ENCODE assay signal across 26 cellular contexts in genomic region chr6:9233686-9234085, GRCh38.
DNase-seq lines count a peak whose midpoint lies in the region; ATAC-seq and TF ChIP-seq lines count a peak whose summit lies in the region.
"Had no signal": no experiment of that assay in that cellular context is flagged by ENCODE, and none has a peak within 500 bp of the region (broad histone marks: within the 10 kb centered on the region; RNA-seq: fewer than 3 reads in every experiment).

No MANE protein-coding gene starts in this region.

- no TSS peak for BruUV-seq in A673 (replicated peaks; lab: Mats Ljungman, UMichigan)

- DNase-seq in A673 (ENCODE audit: low spot score): peak; percentile 61
- peak; percentile 47 for DNase-seq in DMS114 treated with DMSO at 0.1 percent for 48 hours (lab: John Stamatoyannopoulos, UW; ENCODE audit: unreplicated experiment)
- peak; percentile 35 for DNase-seq in RPMI7951 (ENCODE audit: low read depth)
- peak; percentile 21 to 67 for DNase-seq in foreskin fibroblast
- no peak for DNase-seq in sciatic nerve (ENCODE audit: low spot score)
- no peak for DNase-seq in EL
- no peak for DNase-seq in medulla oblongata (ENCODE audit: extremely low spot score)
- DNase-seq: ACHN; CD4-positive, CD25-positive, alpha-beta regulatory T cell; DMS79 treated with DMSO at 0.1 percent for 48 hours; Kasumi-1; NCI-H1092 treated with DMSO at 0.1 percent for 48 hours; NCI-H1436; NCI-H187 treated with DMSO at 0.1 percent for 48 hours; NCI-H2171 treated with DMSO at 0.1 percent for 48 hours; NCI-H345; NCI-H510A treated with DMSO at 0.1 percent for 48 hours; PC-3; Right ventricle myocardium superior; RPMI8226 had no signal

- CTCF ChIA-PET in A673 (lab: Charles Lee): no interaction called here

- POLR2A ChIA-PET in A673 (lab: Charles Lee; ENCODE audit: low non-redundant PET): no interaction called here

- peak overlapping the region; percentile 54 for H3K27ac ChIP-seq in A673 (ENCODE audit: low read depth, low read length, poor library complexity, severe bottlenecking)
- H3K27ac ChIP-seq: 22Rv1, BLaER1, SJSA1 had no signal

- TF ChIP-seq CTCF in A673 (conservative IDR thresholded peaks at IDR 0.05; ENCODE audit: low read depth, low read length) (no peak), foreskin fibroblast (IDR thresholded peaks at IDR 0.05; ENCODE audit: low read depth, low read length) (no peak)

- no peaks in the 10 kb centered on the region for H3K27me3 ChIP-seq in A673 (replicated peaks; ENCODE audit: insufficient read depth, low read depth, low read length, poor library complexity)
- H3K27me3 ChIP-seq: BLaER1, SJSA1 had no signal

- H3K9me3 ChIP-seq in A673 (ENCODE audit: low read depth, low read length, poor library complexity, severe bottlenecking): peaks cover 8% of the 10 kb centered on the region
- H3K9me3 ChIP-seq: BLaER1, SJSA1 had no signal

- intact Hi-C loops in A673 (cut with micrococcal nuclease; ENCODE audit: unreplicated experiment) (no loop called here), sciatic nerve (cut with DNase I) (no loop called here)

- peaks cover 13% of the 10 kb centered on the region for H3K4me1 ChIP-seq in A673 (ENCODE audit: insufficient read depth, low read length, poor library complexity, severe bottlenecking)
- H3K4me1 ChIP-seq: BLaER1, SJSA1 had no signal

- H3K36me3 ChIP-seq in A673 (ENCODE audit: insufficient read depth, low read length, poor library complexity, severe bottlenecking): no peaks in the 10 kb centered on the region
- H3K36me3 ChIP-seq: BLaER1, SJSA1 had no signal

- ATAC-seq in GM18502 (IDR thresholded peaks at IDR 0.05; ENCODE audit: poor library complexity, unreplicated experiment) (no peak), sciatic nerve (no peak)
- ATAC-seq: HCT116, HepG2, PC-3 had no signal

- H3K4me3 ChIP-seq in A673 (ENCODE audit: low read depth, low read length, poor library complexity, severe bottlenecking) (no peak overlapping the region), foreskin fibroblast (ENCODE audit: low read depth in 1 of 2, low read length in 2 of 2) (no peak overlapping the region)
- H3K4me3 ChIP-seq: BLaER1, SJSA1 had no signal

Comparison
In these comparisons a context has a peak if more than half of its experiments do, and no peak if none do; other contexts are left out.
1. DNase-seq: peak in A673 (single experiment), DMS114 treated with DMSO at 0.1 percent for 48 hours (single experiment), RPMI7951 (single experiment) and foreskin fibroblast (2 of 2); none in sciatic nerve (single experiment), EL (single experiment) and medulla oblongata (single experiment).